8 cellular contexts compared by ENCODE assay signal in genomic region chr16:72092832-72093447, GRCh38. TPM values are rescaled to one million over a fixed set of nuclear protein-coding genes. Genes with fewer than 3 reads are reported as not detected.
A peak's percentile ranks its signal among the peaks of the same experiment; 100 is the strongest.
DNase-seq lines count a peak whose midpoint lies in the region; ATAC-seq and TF ChIP-seq lines count a peak whose summit lies in the region.

No MANE protein-coding gene starts in this region.

- intact Hi-C loops in sigmoid colon (cut with DNase I): loop anchor here (1.0 to 10.0 kb wide), 4 partner anchors 85 to 631 kb away; partner anchors contain the start of genes DHODH, IST1, PHLPP2 and ZNF23

- peak overlapping the region; percentile 96; the same call in 1 of the 2 replicates for H2AFZ ChIP-seq in Karpas-422 (ENCODE audit: low read length)

- H4K20me1 ChIP-seq in Karpas-422 (ENCODE audit: insufficient read depth, low read depth, low read length): 0 out of 2 replicates have a peak, but pooled peaks cover 4% of the 10 kb centered on the region

- peaks cover 35% of the 10 kb centered on the region; the same call in 1 of the 2 replicates for H3K36me3 ChIP-seq in Karpas-422 (ENCODE audit: insufficient read depth, low read length)
- peaks cover 2 to 48% (median 31%) of the 10 kb centered on the region in 4 donors for H3K36me3 ChIP-seq in sigmoid colon

- H3K9me3 ChIP-seq in Karpas-422 (ENCODE audit: low read length): no peaks in the 10 kb centered on the region
- H3K9me3 ChIP-seq in sigmoid colon: no peaks in the 10 kb centered on the region

- H3K27me3 ChIP-seq in Karpas-422 (ENCODE audit: low read length) (no peaks in the 10 kb centered on the region), sigmoid colon (no peaks in the 10 kb centered on the region)

- TF ChIP-seq EP300 in sigmoid colon (IDR thresholded peaks at IDR 0.05): no peak

- DNase-seq in ELR (ENCODE audit: low read depth) (peak; percentile 84), Karpas-422 (peak; percentile 52), amniotic epithelial cell (ENCODE audit: low read depth) (peak; percentile 74), hepatic stellate cell (ENCODE audit: low spot score) (peak; percentile 70), sigmoid colon (no peak)

- H3K27ac ChIP-seq in Karpas-422 (ENCODE audit: low read length) (peak overlapping the region; percentile 12; the same call in 1 of the 2 replicates), sigmoid colon (peak overlapping the region; percentile 91 to 95 (median 92))

- no peak for TF ChIP-seq CTCF in sigmoid colon (IDR thresholded peaks at IDR 0.05)

- H3K9ac ChIP-seq in Karpas-422 (ENCODE audit: low read length): peak overlapping the region; percentile 98

- 0 to 1% methylated on average over 22 of the region's 22 CpGs for WGBS in sigmoid colon, 2 donors

- TF ChIP-seq POLR2A in sigmoid colon (IDR thresholded peaks at IDR 0.05): no peak

- H3K4me3 ChIP-seq in Karpas-422 (ENCODE audit: low read length) (peak overlapping the region; percentile 100), sigmoid colon (peak overlapping the region; percentile 73 to 94 (median 83))

- peaks cover 69% of the 10 kb centered on the region for H3K79me2 ChIP-seq in Karpas-422 (ENCODE audit: low read length)

- no peaks in the 10 kb centered on the region for H3K9me2 ChIP-seq in Karpas-422 (replicated peaks; ENCODE audit: insufficient read depth, low read length)

- peaks cover 34% of the 10 kb centered on the region for H3K4me1 ChIP-seq in Karpas-422 (ENCODE audit: low read length)
- peaks cover 0 to 40% (median 34%) of the 10 kb centered on the region in 4 donors for H3K4me1 ChIP-seq in sigmoid colon

- ATAC-seq in GM18502 (IDR thresholded peaks at IDR 0.05; ENCODE audit: poor library complexity, unreplicated experiment): no peak
- ATAC-seq in HG03521 (IDR thresholded peaks at IDR 0.05; ENCODE audit: unreplicated experiment): no peak
- ATAC-seq in GM21737 (IDR thresholded peaks at IDR 0.05; ENCODE audit: unreplicated experiment): no peak

- peak overlapping the region; percentile 83 for H3K4me2 ChIP-seq in Karpas-422 (ENCODE audit: low read depth, low read length, poor library complexity, severe bottlenecking)

RNA-seq across cellular contexts. Expression of gene TXNL4B, which starts 0.5 kb away (rescaled TPM):
- total RNA-seq in Karpas-422 (2014; rRNA removed; shearing (Covaris generic); ENCODE audit: low replicate concordance): 11.7 and 15.2 TPM in 2 replicates
- 10 to 100 TPM in 1 of 4 donors, 1 to 10 TPM in 3; 7.8 to 11.8 (median 8.1) TPM for total RNA-seq in sigmoid colon
- 1 to 10 TPM; 6.0 to 8.8 (median 8.8) TPM for polyA plus RNA-seq in sigmoid colon

RNA-seq across cellular contexts. Expression of gene DHX38, which starts 0.7 kb away (rescaled TPM):
- 32.3 and 57.4 TPM in 2 replicates for total RNA-seq in Karpas-422 (2014; rRNA removed; shearing (Covaris generic); ENCODE audit: low replicate concordance)
- total RNA-seq in sigmoid colon: 10 to 100 TPM; 24.8 to 54.0 (median 36.7) TPM
- polyA plus RNA-seq in sigmoid colon: 10 to 100 TPM; 16.2 to 55.4 (median 25.7) TPM

RNA-seq across cellular contexts. Expression of gene HPR, which starts 29.9 kb away (rescaled TPM):
- total RNA-seq in Karpas-422 (2014; rRNA removed; shearing (Covaris generic); ENCODE audit: low replicate concordance): not detected in 2 replicates
- under 1 TPM in 2 of 4 donors, not detected in 2; 0.33 to 0.83 TPM for total RNA-seq in sigmoid colon
- polyA plus RNA-seq in sigmoid colon: under 1 TPM in 1 of 3 donors, not detected in 2; 0.57 TPM

RNA-seq across cellular contexts. Expression of gene HP, which starts 38.6 kb away (rescaled TPM):
- not detected in 2 replicates for total RNA-seq in Karpas-422 (2014; rRNA removed; shearing (Covaris generic); ENCODE audit: low replicate concordance)
- 1 to 10 TPM in 1 of 4 donors, under 1 TPM in 1, not detected in 2; 0.49 to 3.6 TPM for total RNA-seq in sigmoid colon
- polyA plus RNA-seq in sigmoid colon: 10 to 100 TPM in 1 of 3 donors, 1 to 10 TPM in 1, under 1 TPM in 1; 0.92 to 11.2 (median 7.2) TPM
